In genomic region chr18:2672872-2673271, GRCh38 we compare ENCODE assay signal across 26 cellular contexts. TPM values are rescaled to one million over a fixed set of nuclear protein-coding genes. Genes with fewer than 3 reads are reported as not detected.
DNase-seq lines count a peak whose midpoint lies in the region; ATAC-seq, FAIRE-seq and TF ChIP-seq lines count a peak whose summit lies in the region.
"Had no signal": no experiment of that assay in that cellular context is flagged by ENCODE, and none has a peak within 500 bp of the region (broad histone marks: within the 10 kb centered on the region; RNA-seq: fewer than 3 reads in every experiment).

No MANE protein-coding gene starts in this region.

- H3K4me3 ChIP-seq in neutrophil (ENCODE audit: low read depth in 1 of 2, low read length in 1 of 2): no peak overlapping the region
- H3K4me3 ChIP-seq in gastroesophageal sphincter: no peak overlapping the region
- H3K4me3 ChIP-seq: GM23248 had no signal

- TF ChIP-seq POLR2A in H54 (IDR thresholded peaks at IDR 0.05; ENCODE audit: low read depth, low read length) (no peak), gastroesophageal sphincter (IDR thresholded peaks at IDR 0.05) (no peak)

- POLR2A ChIA-PET in activated naive CD8-positive, alpha-beta T cell treated with anti-CD3 and anti-CD28 coated beads, Interleukin-2, amount 10 ng/mL, durations not matched to agents 7 days and 5 days (lab: Charles Lee): interaction anchor here (0.8 kb wide), 1 partner anchor 17 kb away, joined by 3 read pairs; no protein-coding TSS in a partner anchor

- no peak for DNase-seq in activated CD4-positive, alpha-beta T cell treated with anti-CD3 and anti-CD28 coated beads, Interleukin-2, amount 10 ng/mL, durations not matched to agents 24 days and 14 days
- DNase-seq in activated CD4-positive, alpha-beta T cell treated with anti-CD3 and anti-CD28 coated beads for 48 hours: no peak
- DNase-seq in H54 (ENCODE audit: insufficient read length, low spot score): no peak
- DNase-seq in activated naive CD8-positive, alpha-beta T cell treated with anti-CD3 and anti-CD28 coated beads, Interleukin-2, amount 10 ng/mL, durations not matched to agents 7 days and 5 days: no peak
- no peak for DNase-seq in AG08396 (ENCODE audit: low spot score)
- DNase-seq in DMS79 (lab: John Stamatoyannopoulos, UW): no peak
- DNase-seq: 8988T; DND-41; GM23248; HCEC 1CT; KG1; NCI-H1092; NCI-H1436 treated with DMSO at 0.1 percent for 48 hours; NCI-H1930; NCI-H345; NCI-H774; NK-92 treated with Interleukin-12 subunit alpha and Interleukin-12 subunit beta, amount 100 ng/mL, for 24 hours; SHP77 treated with DMSO at 0.1 percent for 48 hours; SK-N-SH had no signal

- intact Hi-C loops in activated CD4-positive, alpha-beta T cell treated with anti-CD3 and anti-CD28 coated beads, Interleukin-2, amount 10 ng/mL, durations not matched to agents 24 days and 14 days (cut with micrococcal nuclease): no loop called here

- H3K4me1 ChIP-seq in neutrophil (ENCODE audit: control insufficient read depth in 1 of 2, insufficient read depth in 1 of 2, low read depth in 1 of 2, low read length in 1 of 2) (peaks cover 0 to 9% of the 10 kb centered on the region in 2 experiments), gastroesophageal sphincter (no peaks in the 10 kb centered on the region)

- H3K9me3 ChIP-seq in neutrophil (peaks cover 3% of the 10 kb centered on the region), gastroesophageal sphincter (no peaks in the 10 kb centered on the region)
- H3K9me3 ChIP-seq: SK-N-SH had no signal

- WGBS in gastroesophageal sphincter (ENCODE audit: low coverage in 1 of 2), 2 donors: 83 to 86% methylated on average over 1 of the region's 1 CpG

- H3K27me3 ChIP-seq in neutrophil (no peaks in the 10 kb centered on the region), gastroesophageal sphincter (no peaks in the 10 kb centered on the region)

- no peaks in the 10 kb centered on the region for H3K9me3 Mint-ChIP-seq in activated CD4-positive, alpha-beta T cell treated with anti-CD3 and anti-CD28 coated beads, Interleukin-2, amount 10 ng/mL, durations not matched to agents 24 days and 14 days
- peaks cover 1% of the 10 kb centered on the region for H3K9me3 Mint-ChIP-seq in activated naive CD8-positive, alpha-beta T cell treated with anti-CD3 and anti-CD28 coated beads, Interleukin-2, amount 10 ng/mL, durations not matched to agents 7 days and 5 days
- H3K9me3 Mint-ChIP-seq: CD14-positive monocyte had no signal

- peaks cover 90% of the 10 kb centered on the region for H3K36me3 Mint-ChIP-seq in activated CD4-positive, alpha-beta T cell treated with anti-CD3 and anti-CD28 coated beads, Interleukin-2, amount 10 ng/mL, durations not matched to agents 24 days and 14 days (ENCODE audit: low read depth)
- H3K36me3 Mint-ChIP-seq in activated naive CD8-positive, alpha-beta T cell treated with anti-CD3 and anti-CD28 coated beads, Interleukin-2, amount 10 ng/mL, durations not matched to agents 7 days and 5 days: peaks cover 71% of the 10 kb centered on the region

- FAIRE-seq in H54 (lab: Jason Lieb, UNC): peak; percentile 43
- FAIRE-seq: GM12891, HepG2 had no signal

- no peaks in the 10 kb centered on the region for H3K27me3 Mint-ChIP-seq in activated CD4-positive, alpha-beta T cell treated with anti-CD3 and anti-CD28 coated beads, Interleukin-2, amount 10 ng/mL, durations not matched to agents 24 days and 14 days
- H3K27me3 Mint-ChIP-seq in activated naive CD8-positive, alpha-beta T cell treated with anti-CD3 and anti-CD28 coated beads, Interleukin-2, amount 10 ng/mL, durations not matched to agents 7 days and 5 days: no peaks in the 10 kb centered on the region

- H3K36me3 ChIP-seq in neutrophil (peaks cover 100% of the 10 kb centered on the region), gastroesophageal sphincter (peaks cover 5 to 97% of the 10 kb centered on the region in 2 donors)

- peak overlapping the region; percentile 11 for H3K27ac ChIP-seq in neutrophil
- no peak overlapping the region for H3K27ac ChIP-seq in gastroesophageal sphincter
- H3K27ac ChIP-seq: GM23248, HL-60, RWPE1 had no signal

- peaks cover 43% of the 10 kb centered on the region for H3K4me1 Mint-ChIP-seq in activated CD4-positive, alpha-beta T cell treated with anti-CD3 and anti-CD28 coated beads, Interleukin-2, amount 10 ng/mL, durations not matched to agents 24 days and 14 days
- peaks cover 36% of the 10 kb centered on the region for H3K4me1 Mint-ChIP-seq in activated naive CD8-positive, alpha-beta T cell treated with anti-CD3 and anti-CD28 coated beads, Interleukin-2, amount 10 ng/mL, durations not matched to agents 7 days and 5 days
- H3K4me1 Mint-ChIP-seq: CD14-positive monocyte had no signal

- peak overlapping the region; percentile 31 for H3K27ac Mint-ChIP-seq in activated CD4-positive, alpha-beta T cell treated with anti-CD3 and anti-CD28 coated beads, Interleukin-2, amount 10 ng/mL, durations not matched to agents 24 days and 14 days
- no peak overlapping the region for H3K27ac Mint-ChIP-seq in activated naive CD8-positive, alpha-beta T cell treated with anti-CD3 and anti-CD28 coated beads, Interleukin-2, amount 10 ng/mL, durations not matched to agents 7 days and 5 days

- H3K4me3 Mint-ChIP-seq in activated CD4-positive, alpha-beta T cell treated with anti-CD3 and anti-CD28 coated beads, Interleukin-2, amount 10 ng/mL, durations not matched to agents 24 days and 14 days: no peak overlapping the region
- peak overlapping the region; percentile 13 for H3K4me3 Mint-ChIP-seq in activated naive CD8-positive, alpha-beta T cell treated with anti-CD3 and anti-CD28 coated beads, Interleukin-2, amount 10 ng/mL, durations not matched to agents 7 days and 5 days
- H3K4me3 Mint-ChIP-seq: CD14-positive monocyte had no signal

- no peak for ATAC-seq in activated naive CD8-positive, alpha-beta T cell treated with anti-CD3 and anti-CD28 coated beads, Interleukin-2, amount 10 ng/mL, durations not matched to agents 7 days and 5 days (ENCODE audit: low read depth)
- ATAC-seq in gastroesophageal sphincter: no peak
- ATAC-seq: HepG2 had no signal

- no peak for TF ChIP-seq CTCF in neutrophil (IDR thresholded peaks at IDR 0.05)
- no peak for TF ChIP-seq CTCF in gastroesophageal sphincter (IDR thresholded peaks at IDR 0.05)

- TF ChIP-seq EP300 in gastroesophageal sphincter (IDR thresholded peaks at IDR 0.05): no peak

RNA-seq across cellular contexts. Expression of gene SMCHD1, which starts 17.3 kb away (rescaled TPM):
- 98.4 and 109 TPM in 2 replicates for total RNA-seq in activated CD4-positive, alpha-beta T cell treated with anti-CD3 and anti-CD28 coated beads, Interleukin-2, amount 10 ng/mL, durations not matched to agents 24 days and 14 days
- total RNA-seq in activated naive CD8-positive, alpha-beta T cell treated with anti-CD3 and anti-CD28 coated beads, Interleukin-2, amount 10 ng/mL, durations not matched to agents 7 days and 5 days: 100 to 1,000 TPM; 171 to 177 TPM
- 10 to 100 TPM; 49.8 to 85.6 (median 68.0) TPM for total RNA-seq in gastroesophageal sphincter
